Comparison of ENCODE assay signal across 8 cellular contexts in genomic region chr11:10809373-10810199, GRCh38. TPM values are rescaled to one million over a fixed set of nuclear protein-coding genes. Genes with fewer than 3 reads are reported as not detected.
DNase-seq lines count a peak whose midpoint lies in the region; ATAC-seq and TF ChIP-seq lines count a peak whose summit lies in the region.

No MANE protein-coding gene starts in this region.

- H3K9me3 ChIP-seq in liver (ENCODE audit: control insufficient read depth in 4 of 4, low read length in 3 of 4): no peaks in the 10 kb centered on the region

- no peaks in the 10 kb centered on the region for H3K27me3 ChIP-seq in liver (ENCODE audit: control insufficient read depth in 4 of 4, insufficient read depth in 4 of 4, low read length in 3 of 4)

- TF ChIP-seq CTCF in Calu3 (IDR thresholded peaks at IDR 0.05; ENCODE audit: unreplicated experiment) (no peak), liver (IDR thresholded peaks at IDR 0.05; ENCODE audit: low read depth, low read length, missing input control) (no peak)

- H3K27me3 Mint-ChIP-seq in Calu3 (ENCODE audit: unreplicated experiment): no peaks in the 10 kb centered on the region

- peak overlapping the region; percentile 17 to 99 for H3K9ac ChIP-seq in liver (ENCODE audit: low read depth in 1 of 2, low read length in 2 of 2)

- no peak for TF ChIP-seq RAD21 in liver (IDR thresholded peaks at IDR 0.05)

- TSS peak; percentile 76 for BruUV-seq in Calu3 (replicated peaks; lab: Mats Ljungman, UMichigan)

- peak overlapping the region; percentile 95 for H3K4me3 Mint-ChIP-seq in Calu3 (ENCODE audit: low read depth, unreplicated experiment)

- peaks cover 11 to 21% (median 18%) of the 10 kb centered on the region in 4 donors for H3K36me3 ChIP-seq in liver (ENCODE audit: control insufficient read depth in 4 of 4, insufficient read depth in 3 of 4, low read depth in 1 of 4, low read length in 3 of 4)

- CTCF ChIA-PET in Calu3 (lab: Charles Lee): interaction anchor here (0.6 to 2.9 kb wide), 13 partner anchors 16 to 201 kb away, joined by 3 to 13 read pairs (median 7); partner anchors contain the start of genes CTR9 and ZBED5

- H3K9me3 Mint-ChIP-seq in Calu3 (ENCODE audit: low read depth, unreplicated experiment): no peaks in the 10 kb centered on the region

- H3K27ac ChIP-seq in liver (ENCODE audit: low read depth in 1 of 2, low read length in 2 of 2): peak overlapping the region; percentile 77 to 97

- H3K27ac Mint-ChIP-seq in Calu3 (ENCODE audit: unreplicated experiment): peak overlapping the region; percentile 96

- H3K4me1 ChIP-seq in liver (ENCODE audit: control insufficient read depth in 4 of 4, insufficient read depth in 4 of 4, low read length in 3 of 4): peaks cover 4 to 28% (median 18%) of the 10 kb centered on the region in 4 donors

- ATAC-seq in GM19372 (IDR thresholded peaks at IDR 0.05; ENCODE audit: low read depth, unreplicated experiment): peak; percentile 15
- ATAC-seq in HG03442 (IDR thresholded peaks at IDR 0.05; ENCODE audit: unreplicated experiment): peak; percentile 17

- intact Hi-C loops in Calu3 (cut with micrococcal nuclease; ENCODE audit: unreplicated experiment): loop anchor here (5.0 to 10.0 kb wide), 3 partner anchors 48 to 123 kb away; partner anchors contain the start of gene ZBED5

- H3K4me3 ChIP-seq in liver (ENCODE audit: low read depth in 1 of 3, low read length in 3 of 3): peak overlapping the region; percentile 57 to 96 (median 76)

- DNase-seq in Calu3: peak; percentile 46
- DNase-seq in SW480 (ENCODE audit: low spot score): peak; percentile 73
- DNase-seq in dedifferentiated amniotic fluid mesenchymal stem cell (ENCODE audit: extremely low spot score): peak; percentile 20
- peak; percentile 30 for DNase-seq in stimulated activated CD8-positive, alpha-beta memory T cell treated with anti-CD3 and anti-CD28 coated beads, Interleukin-4, amount 100 ng/mL, for 24 hours (ENCODE audit: low read depth)
- DNase-seq in middle frontal gyrus (ENCODE audit: extremely low spot score, low spot score): no peak

- peaks cover 52% of the 10 kb centered on the region for H3K36me3 Mint-ChIP-seq in Calu3 (ENCODE audit: insufficient read depth, unreplicated experiment)

- 2% methylated on average over 29 of the region's 29 CpGs for WGBS in liver

- H3K4me1 Mint-ChIP-seq in Calu3 (ENCODE audit: low read depth, unreplicated experiment): peaks cover 7% of the 10 kb centered on the region

TF ChIP-seq in liver, 16 proteins besides CTCF, POLR2A, EP300 and RAD21:
- TF ChIP-seq RXRA (IDR thresholded peaks at IDR 0.05): no peak
- peak; percentile 57 for TF ChIP-seq YY1 (IDR thresholded peaks at IDR 0.05)
- no peak for TF ChIP-seq REST (IDR thresholded peaks at IDR 0.05)

RNA-seq across cellular contexts. Expression of gene EIF4G2, which starts 0.9 kb away (rescaled TPM):
- total RNA-seq in Calu3 (2022) (690 and 772 TPM in 2 replicates), liver (100 to 1,000 TPM; 259 to 268 TPM)
- 100 to 1,000 TPM; 126 to 158 TPM for polyA plus RNA-seq in liver

RNA-seq across cellular contexts. Expression of gene ZBED5, which starts 48.3 kb away (rescaled TPM):
- 49.8 and 51.4 TPM in 2 replicates for total RNA-seq in Calu3 (2022)
- 10 to 100 TPM in 1 of 2 donors, 1 to 10 TPM in 1; 9.6 to 10.7 TPM for total RNA-seq in liver
- polyA plus RNA-seq in liver: 10 to 100 TPM in 1 of 2 donors, 1 to 10 TPM in 1; 5.4 to 10.6 TPM

RNA-seq across cellular contexts. Expression of gene CTR9, which starts 58.5 kb away (rescaled TPM):
- total RNA-seq in Calu3 (2022) (31.4 and 34.0 TPM in 2 replicates), liver (10 to 100 TPM; 26.3 to 33.4 TPM)
- 10 to 100 TPM; 12.5 to 13.1 TPM for polyA plus RNA-seq in liver
